In the genomic region with DNA sequence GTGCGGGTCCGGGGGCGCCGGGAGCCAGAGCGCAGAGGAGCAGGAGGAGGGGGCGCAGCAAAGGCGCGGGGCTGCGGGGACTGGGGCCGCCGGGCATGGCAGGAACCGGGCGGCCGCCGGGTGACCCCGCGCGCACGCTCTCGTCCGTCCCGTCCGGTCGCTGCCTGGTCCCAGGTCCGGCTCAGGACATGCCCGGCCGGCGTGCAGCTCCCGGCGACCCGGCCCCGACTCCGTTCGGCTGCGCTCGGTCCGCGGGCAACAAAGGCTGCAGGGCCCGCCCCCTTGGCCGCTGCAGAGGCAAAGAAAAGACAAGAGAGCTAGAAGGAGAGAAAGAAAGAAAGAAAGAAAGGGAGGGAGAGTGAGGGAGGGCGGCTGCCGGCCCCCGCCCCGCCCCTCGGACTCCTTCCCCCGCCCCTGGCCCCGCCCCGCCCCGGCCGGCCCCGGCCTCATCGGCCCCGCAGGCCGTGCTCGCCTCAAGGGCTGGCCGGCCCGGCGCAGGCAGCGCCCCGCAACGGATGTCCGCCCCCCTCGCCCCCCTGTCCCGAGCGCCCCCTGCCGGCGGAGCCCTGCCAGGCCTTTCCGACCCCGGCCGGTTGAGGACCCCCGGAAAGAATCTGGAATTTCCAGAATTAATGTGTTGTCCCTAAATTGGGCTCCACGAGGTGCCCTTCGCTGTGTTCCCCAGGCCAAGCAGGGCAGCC, we compare ENCODE assay signal across 2 cellular contexts.
A peak's percentile ranks its signal among the peaks of the same experiment; 100 is the strongest.
TF ChIP-seq lines count a peak whose summit lies in the region.

ADAMTS7 (minus strand) TSS at position 341 of the 701 bp plus-strand sequence; CDS start at position 97, 244 bp downstream.

TF ChIP-seq in PFSK-1, 5 proteins besides CTCF, POLR2A, EP300 and RAD21 (continued from another document):
- TF ChIP-seq POLR2AphosphoS5 (IDR thresholded peaks at IDR 0.05; ENCODE audit: low read depth, low read length): 0 out of 2 replicates have a peak, but pooled peaks have one; percentile 5

TF ChIP-seq in neural cell, 6 proteins besides CTCF, POLR2A, EP300 and RAD21 (continued from another document):
- TF ChIP-seq REST (IDR thresholded peaks at IDR 0.05; ENCODE audit: borderline replicate concordance): no peak
